In the genomic region with DNA sequence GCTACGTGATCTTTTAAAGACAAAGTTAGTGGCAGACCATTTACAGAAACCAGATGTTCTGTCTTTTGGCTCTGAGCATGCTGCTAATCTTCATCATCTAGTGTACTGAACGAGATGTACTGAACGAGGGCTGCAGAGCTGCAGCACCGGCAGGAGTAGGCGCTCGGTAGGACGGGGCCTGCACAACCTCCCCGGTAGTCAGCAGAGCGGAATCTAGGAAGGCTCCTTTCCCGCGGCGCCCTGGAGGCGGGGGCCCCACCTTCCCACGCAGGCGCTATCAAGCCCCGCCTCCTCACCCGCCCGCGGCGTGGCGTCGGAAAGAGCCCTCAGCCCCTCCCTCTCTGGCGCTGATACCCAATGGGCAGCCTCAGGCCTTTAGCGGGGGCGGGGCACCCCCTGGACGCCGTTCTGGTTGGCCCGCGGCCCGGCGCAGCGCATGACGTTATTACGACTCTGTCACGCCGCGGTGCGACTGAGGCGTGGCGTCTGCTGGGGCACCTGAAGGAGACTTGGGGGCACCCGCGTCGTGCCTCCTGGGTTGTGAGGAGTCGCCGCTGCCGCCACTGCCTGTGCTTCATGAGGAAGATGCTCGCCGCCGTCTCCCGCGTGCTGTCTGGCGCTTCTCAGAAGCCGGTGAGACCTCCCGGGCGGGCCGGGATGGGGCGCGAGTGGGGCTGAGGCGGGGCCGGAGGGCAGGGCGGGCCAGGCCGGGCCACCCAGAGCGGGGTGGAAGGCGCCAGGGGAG, we compare ENCODE assay signal across 8 cellular contexts. TPM values are rescaled to one million over a fixed set of nuclear protein-coding genes. Genes with fewer than 3 reads are reported as not detected.
A peak's percentile ranks its signal among the peaks of the same experiment; 100 is the strongest.
DNase-seq lines count a peak whose midpoint lies in the region; ATAC-seq and TF ChIP-seq lines count a peak whose summit lies in the region.

A gene (plus strand): TSS at position 466 of the 745 bp plus-strand sequence. CDS start 111 bp downstream, at position 577.

- no peaks in the 10 kb centered on the region for H3K27me3 Mint-ChIP-seq in T-helper 17 cell

- H3K4me3 ChIP-seq in prostate gland = peak within 1 kb of the TSS; percentile 61 to 64
- H3K4me3 ChIP-seq in urinary bladder (ENCODE audit: low read depth, low read length) = peak within 1 kb of the TSS; percentile 78

- DNase-seq in NCI-H1694 treated with DMSO at 0.1 percent for 48 hours (lab: John Stamatoyannopoulos, UW) (peak; percentile 55), T-helper 17 cell (peak; percentile 84 to 89 (median 86)), amygdala (lab: John Stamatoyannopoulos, UW) (peak; percentile 7 to 94 (median 82)), left cardiac atrium (peak; percentile 95), prostate gland (ENCODE audit: low spot score) (peak; percentile 88)

- TF ChIP-seq CTCF in prostate gland (IDR thresholded peaks at IDR 0.05) = peak in 1 of 4 experiments; percentile 16

- WGBS in prostate gland = 0% methylated on average over 8 of the region's 64 CpGs
- WGBS in urinary bladder = under 1% methylated on average over 64 of the region's 64 CpGs

- no peaks in the 10 kb centered on the region for H3K36me3 Mint-ChIP-seq in T-helper 17 cell (ENCODE audit: low read depth)

- TF ChIP-seq POLR2A in GM15510 (IDR thresholded peaks at IDR 0.05; ENCODE audit: borderline replicate concordance, extremely low read depth, insufficient read length) (peak; percentile 52), prostate gland (IDR thresholded peaks at IDR 0.05) (peak; percentile 53)

- H3K27ac ChIP-seq in prostate gland (peak within 1 kb of the TSS; percentile 88 to 89), urinary bladder (ENCODE audit: low read depth) (peak within 1 kb of the TSS; percentile 96)

- ATAC-seq in HG02885 (IDR thresholded peaks at IDR 0.05; ENCODE audit: poor library complexity, unreplicated experiment) (peak; percentile 98), T-helper 17 cell (peak; percentile 97), left cardiac atrium (peak; percentile 97 to 99)

- H3K4me1 ChIP-seq in prostate gland (replicated peaks) = no peaks in the 10 kb centered on the region
- H3K4me1 ChIP-seq in urinary bladder (ENCODE audit: insufficient read depth) = no peaks in the 10 kb centered on the region

- no peaks in the 10 kb centered on the region for H3K36me3 ChIP-seq in prostate gland
- H3K36me3 ChIP-seq in urinary bladder (ENCODE audit: insufficient read depth) = no peaks in the 10 kb centered on the region

- peaks cover 9% of the 10 kb centered on the region for H3K4me1 Mint-ChIP-seq in T-helper 17 cell

- H3K27ac Mint-ChIP-seq in T-helper 17 cell = peak within 1 kb of the TSS; percentile 75

- intact Hi-C loops in left cardiac atrium (cut with DNase I) = no loop called here
- intact Hi-C loops in prostate gland (cut with DNase I) = loop anchor here (10.0 kb wide), 1 partner anchor 359 kb away; a partner anchor contains a TSS

- H3K4me3 Mint-ChIP-seq in T-helper 17 cell = peak within 1 kb of the TSS; percentile 92

- H3K9me3 ChIP-seq in T-helper 17 cell (ENCODE audit: control insufficient read depth, low read length, poor library complexity, severe bottlenecking) = no peaks in the 10 kb centered on the region
- no peaks in the 10 kb centered on the region for H3K9me3 ChIP-seq in prostate gland

- no peaks in the 10 kb centered on the region for H3K27me3 ChIP-seq in prostate gland (replicated peaks; ENCODE audit: insufficient read depth)

RNA-seq across cellular contexts. Expression of the gene that starts here (rescaled TPM):
- total RNA-seq in T-helper 17 cell (100 to 1,000 TPM in 1 of 2 donors, 10 to 100 TPM in 1; 93.6 to 115 TPM), left cardiac atrium (100 to 1,000 TPM; 697 to 712 TPM), prostate gland (10 to 100 TPM; 30.7 to 53.1 TPM), urinary bladder (90.3 TPM)
- 145 TPM for polyA plus RNA-seq in urinary bladder

Comparison
In these comparisons a context has a peak if more than half of its experiments do, and no peak if none do; other contexts are left out.
1. Peak in every context shown above with its lines: DNase-seq, ATAC-seq, H3K4me3 ChIP-seq and H3K27ac ChIP-seq.